3 cellular contexts compared by ENCODE assay signal in the genomic region with DNA sequence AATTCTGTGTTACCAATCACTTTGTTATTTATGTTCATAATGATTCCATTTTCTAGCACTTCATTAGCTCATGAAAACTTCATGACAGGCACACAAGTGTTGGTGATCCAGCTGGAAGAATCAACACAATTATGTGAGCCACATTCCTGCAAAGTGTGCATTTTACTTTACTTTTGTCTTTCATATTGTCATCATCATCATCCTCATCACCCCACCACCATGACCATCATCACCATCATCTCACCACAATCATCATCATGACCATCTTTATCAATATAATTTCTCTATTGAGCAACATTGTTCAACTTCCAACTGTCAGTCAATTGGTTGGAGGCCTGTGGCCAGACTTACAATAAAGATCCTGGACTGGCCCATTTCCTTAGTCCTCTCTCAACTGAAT.
TF ChIP-seq lines count a peak whose summit lies in the region.

No MANE protein-coding gene starts in this region.

TF ChIP-seq in HepG2, 621 proteins besides CTCF, POLR2A, EP300 and RAD21:
- TF ChIP-seq ZNF614 (CRISPR knock-in tag; IDR thresholded peaks at IDR 0.05; ENCODE audit: borderline replicate concordance) (no peak), CREB1 (IDR thresholded peaks at IDR 0.05) (peak; percentile 73), CREB1 (CRISPR knock-in tag; IDR thresholded peaks at IDR 0.05) (no peak)
TF ChIP-seq in HepG2: peak in this region for 1.

TF ChIP-seq in HEK293, 187 proteins besides CTCF, POLR2A, EP300 and RAD21:
- TF ChIP-seq, protein P1, sequence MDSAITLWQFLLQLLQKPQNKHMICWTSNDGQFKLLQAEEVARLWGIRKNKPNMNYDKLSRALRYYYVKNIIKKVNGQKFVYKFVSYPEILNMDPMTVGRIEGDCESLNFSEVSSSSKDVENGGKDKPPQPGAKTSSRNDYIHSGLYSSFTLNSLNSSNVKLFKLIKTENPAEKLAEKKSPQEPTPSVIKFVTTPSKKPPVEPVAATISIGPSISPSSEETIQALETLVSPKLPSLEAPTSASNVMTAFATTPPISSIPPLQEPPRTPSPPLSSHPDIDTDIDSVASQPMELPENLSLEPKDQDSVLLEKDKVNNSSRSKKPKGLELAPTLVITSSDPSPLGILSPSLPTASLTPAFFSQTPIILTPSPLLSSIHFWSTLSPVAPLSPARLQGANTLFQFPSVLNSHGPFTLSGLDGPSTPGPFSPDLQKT (IDR thresholded peaks at IDR 0.05; ENCODE audit: borderline replicate concordance, low read depth, low read length) = no peak
- TF ChIP-seq WT1 (tag by site-specific recombination; IDR thresholded peaks at IDR 0.05) (no peak), ZNF513 (tag by site-specific recombination; IDR thresholded peaks at IDR 0.05) (peak; percentile 62)
TF ChIP-seq in HEK293: peak in this region for 1.

TF ChIP-seq in K562, 482 proteins besides CTCF, POLR2A, EP300 and RAD21:
- TF ChIP-seq ZNF316 (IDR thresholded peaks at IDR 0.05) (peak; percentile 26; the same call in 1 of the 2 replicates), ZNF57 (CRISPR knock-in tag; IDR thresholded peaks at IDR 0.05) (no peak)
- TF ChIP-seq, protein P2, sequence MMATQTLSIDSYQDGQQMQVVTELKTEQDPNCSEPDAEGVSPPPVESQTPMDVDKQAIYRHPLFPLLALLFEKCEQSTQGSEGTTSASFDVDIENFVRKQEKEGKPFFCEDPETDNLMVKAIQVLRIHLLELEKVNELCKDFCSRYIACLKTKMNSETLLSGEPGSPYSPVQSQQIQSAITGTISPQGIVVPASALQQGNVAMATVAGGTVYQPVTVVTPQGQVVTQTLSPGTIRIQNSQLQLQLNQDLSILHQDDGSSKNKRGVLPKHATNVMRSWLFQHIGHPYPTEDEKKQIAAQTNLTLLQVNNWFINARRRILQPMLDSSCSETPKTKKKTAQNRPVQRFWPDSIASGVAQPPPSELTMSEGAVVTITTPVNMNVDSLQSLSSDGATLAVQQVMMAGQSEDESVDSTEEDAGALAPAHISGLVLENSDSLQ (IDR thresholded peaks at IDR 0.05) = 0 out of 2 replicates have a peak, but pooled peaks have one; percentile 37
